In genomic region chr6:31462964-31463940, GRCh38 we compare ENCODE assay signal across 8 cellular contexts. TPM values are rescaled to one million over a fixed set of nuclear protein-coding genes. Genes with fewer than 3 reads are reported as not detected.
DNase-seq lines count a peak whose midpoint lies in the region; ATAC-seq and TF ChIP-seq lines count a peak whose summit lies in the region.

No MANE protein-coding gene starts in this region.

- H3K79me2 ChIP-seq in osteoblast (ENCODE audit: insufficient read depth, low read length) = no peaks in the 10 kb centered on the region

- no peaks in the 10 kb centered on the region for H3K9me3 ChIP-seq in CD4-positive, CD25-positive, alpha-beta regulatory T cell (ENCODE audit: control insufficient read depth in 2 of 2, low read length in 2 of 2)
- no peaks in the 10 kb centered on the region for H3K9me3 ChIP-seq in SJSA1 (replicated peaks)
- H3K9me3 ChIP-seq in osteoblast (ENCODE audit: low read depth, low read length) = no peaks in the 10 kb centered on the region

- H3K36me3 ChIP-seq in CD4-positive, CD25-positive, alpha-beta regulatory T cell (ENCODE audit: control insufficient read depth, insufficient read depth, low read length) = peaks cover 21% of the 10 kb centered on the region
- H3K36me3 ChIP-seq in SJSA1 (peaks cover 44% of the 10 kb centered on the region), osteoblast (ENCODE audit: insufficient read depth, low read length) (no peaks in the 10 kb centered on the region)

- peaks cover 24% of the 10 kb centered on the region for H3K36me3 Mint-ChIP-seq in CD4-positive, CD25-positive, alpha-beta regulatory T cell
- peaks cover 16% of the 10 kb centered on the region for H3K36me3 Mint-ChIP-seq in activated naive CD8-positive, alpha-beta T cell

- H3K4me3 Mint-ChIP-seq in CD4-positive, CD25-positive, alpha-beta regulatory T cell = peak overlapping the region; percentile 100
- peak overlapping the region; percentile 98 for H3K4me3 Mint-ChIP-seq in activated naive CD8-positive, alpha-beta T cell

- H3K9me3 Mint-ChIP-seq in CD4-positive, CD25-positive, alpha-beta regulatory T cell = peaks cover 0 to 1% (median 0%) of the 10 kb centered on the region in 7 donors
- no peaks in the 10 kb centered on the region for H3K9me3 Mint-ChIP-seq in activated naive CD8-positive, alpha-beta T cell (ENCODE audit: low read depth)

- peak overlapping the region; percentile 99 for H3K4me3 ChIP-seq in CD4-positive, CD25-positive, alpha-beta regulatory T cell (ENCODE audit: low read depth, low read length)
- H3K4me3 ChIP-seq in HL-60 (replicated peaks; ENCODE audit: insufficient read depth, low read length) (0 out of 2 replicates have a peak overlapping the region, but pooled peaks have one; percentile 3), SJSA1 (peak overlapping the region; percentile 50), osteoblast (ENCODE audit: insufficient read depth, low read length) (peak overlapping the region; percentile 69)

- peaks cover 61% of the 10 kb centered on the region for H3K4me1 ChIP-seq in CD4-positive, CD25-positive, alpha-beta regulatory T cell (ENCODE audit: control insufficient read depth, insufficient read depth, low read length, poor library complexity, severe bottlenecking)
- H3K4me1 ChIP-seq in SJSA1 (replicated peaks) = peaks cover 30% of the 10 kb centered on the region
- H3K4me1 ChIP-seq in osteoblast (ENCODE audit: insufficient read depth, low read length) = peaks cover 13% of the 10 kb centered on the region

- H3K4me1 Mint-ChIP-seq in CD4-positive, CD25-positive, alpha-beta regulatory T cell = peaks cover 17 to 64% (median 46%) of the 10 kb centered on the region in 4 donors
- peaks cover 58% of the 10 kb centered on the region for H3K4me1 Mint-ChIP-seq in activated naive CD8-positive, alpha-beta T cell (ENCODE audit: low read depth)

- H3K4me2 ChIP-seq in osteoblast (ENCODE audit: insufficient read depth, low read length) = peak overlapping the region; percentile 82

- intact Hi-C loops in Right ventricle myocardium inferior (cut with DNase I) = no loop called here

- no peak for TF ChIP-seq CTCF in HL-60 (IDR thresholded peaks at IDR 0.05; ENCODE audit: insufficient read depth, low read length)
- no peak for TF ChIP-seq CTCF in osteoblast (IDR thresholded peaks at IDR 0.05; ENCODE audit: extremely low read depth, low read depth, low read length)

- peak overlapping the region; percentile 98 to 100 (median 99) for H3K27ac Mint-ChIP-seq in CD4-positive, CD25-positive, alpha-beta regulatory T cell
- H3K27ac Mint-ChIP-seq in activated naive CD8-positive, alpha-beta T cell = peak overlapping the region; percentile 96

- peak overlapping the region; percentile 94 for H3K27ac ChIP-seq in CD4-positive, CD25-positive, alpha-beta regulatory T cell (ENCODE audit: insufficient read depth, low read length, poor library complexity, severe bottlenecking)
- H3K27ac ChIP-seq in HL-60 (replicated peaks) (no peak overlapping the region), SJSA1 (peak overlapping the region; percentile 33), osteoblast (ENCODE audit: low read depth, low read length) (no peak overlapping the region)

- H2AFZ ChIP-seq in osteoblast (ENCODE audit: low read length) = peak overlapping the region; percentile 71

- peak; percentile 89 to 93 (median 92) for DNase-seq in CD4-positive, CD25-positive, alpha-beta regulatory T cell
- peak; percentile 29 to 43 for DNase-seq in HL-60 (ENCODE audit: low read depth in 1 of 2, low spot score in 1 of 2)
- peak; percentile 89 to 92 for DNase-seq in SJSA1 (ENCODE audit: low read depth in 1 of 2, low spot score in 2 of 2)
- peak; percentile 88 for DNase-seq in Right ventricle myocardium inferior (ENCODE audit: missing footprints)
- peak; percentile 94 for DNase-seq in osteoblast (ENCODE audit: insufficient read length, low spot score, missing footprints)
- peak; percentile 78 for DNase-seq in superior temporal gyrus (ENCODE audit: extremely low spot score)

- peak; percentile 93 to 95 for ATAC-seq in CD4-positive, CD25-positive, alpha-beta regulatory T cell (ENCODE audit: low read depth in 2 of 2)
- ATAC-seq in GM19452 (IDR thresholded peaks at IDR 0.05; ENCODE audit: unreplicated experiment) (peak; percentile 78), Right ventricle myocardium inferior (peak; percentile 84)

- H4K20me1 ChIP-seq in osteoblast (ENCODE audit: insufficient read depth, low read length) = no peaks in the 10 kb centered on the region

- peaks cover 4% of the 10 kb centered on the region for H3K27me3 Mint-ChIP-seq in CD4-positive, CD25-positive, alpha-beta regulatory T cell
- no peaks in the 10 kb centered on the region for H3K27me3 Mint-ChIP-seq in activated naive CD8-positive, alpha-beta T cell

- no peaks in the 10 kb centered on the region for H3K27me3 ChIP-seq in CD4-positive, CD25-positive, alpha-beta regulatory T cell (ENCODE audit: control insufficient read depth, insufficient read depth, low read length)
- H3K27me3 ChIP-seq in HL-60 (ENCODE audit: insufficient read depth, poor library complexity, severe bottlenecking) (peaks cover 13% of the 10 kb centered on the region), SJSA1 (replicated peaks) (0 out of 2 replicates have a peak, but pooled peaks cover 2% of the 10 kb centered on the region), osteoblast (ENCODE audit: insufficient read depth, low read length) (no peaks in the 10 kb centered on the region)

RNA-seq across cellular contexts. Expression of gene MICB, which starts 34.7 kb away (rescaled TPM):
- 22.0 TPM for total RNA-seq in CD4-positive, CD25-positive, alpha-beta regulatory T cell
- 10 to 100 TPM in 3 of 4 donors, 1 to 10 TPM in 1; 7.8 to 13.7 (median 12.3) TPM for polyA plus RNA-seq in CD4-positive, CD25-positive, alpha-beta regulatory T cell
- total RNA-seq in SJSA1 (2014; rRNA removed; shearing (Covaris generic)) = 32.7 and 60.0 TPM in 2 replicates
- total RNA-seq in Right ventricle myocardium inferior (1.5 TPM), osteoblast (12.7 and 14.1 TPM in 2 replicates)

RNA-seq across cellular contexts. Expression of gene MICA, which starts 59.9 kb away (rescaled TPM):
- 15.9 TPM for total RNA-seq in CD4-positive, CD25-positive, alpha-beta regulatory T cell
- polyA plus RNA-seq in CD4-positive, CD25-positive, alpha-beta regulatory T cell = 10 to 100 TPM in 1 of 4 donors, 1 to 10 TPM in 3; 6.4 to 10.6 (median 7.5) TPM
- total RNA-seq in SJSA1 (2014; rRNA removed; shearing (Covaris generic)) = 36.1 and 41.7 TPM in 2 replicates
- total RNA-seq in Right ventricle myocardium inferior (8.3 TPM), osteoblast (31.1 and 40.1 TPM in 2 replicates)

Comparison
In these comparisons a context has a peak if more than half of its experiments do, and no peak if none do; other contexts are left out.
1. DNase-seq: peak in every context shown above with its lines; median percentile 94 in osteoblast; 92 in CD4-positive, CD25-positive, alpha-beta regulatory T cell; 90 in SJSA1; 88 in Right ventricle myocardium inferior; 78 in superior temporal gyrus; 36 in HL-60.
2. H3K27ac ChIP-seq: peak in CD4-positive, CD25-positive, alpha-beta regulatory T cell (single experiment) and SJSA1 (single experiment); none in HL-60 (single experiment) and osteoblast (single experiment).
3. H3K4me3 ChIP-seq: peak in every context shown above with its lines; median percentile 99 in CD4-positive, CD25-positive, alpha-beta regulatory T cell; 69 in osteoblast; 50 in SJSA1; 3 in HL-60.
4. Peak in every context shown above with its lines, with median percentiles within 50 percentile points of each other: ATAC-seq.